ENCODE assay signal across 10 cellular contexts in genomic region chr15:65083262-65083701, GRCh38. TPM values are rescaled to one million over a fixed set of nuclear protein-coding genes. Genes with fewer than 3 reads are reported as not detected.
DNase-seq lines count a peak whose midpoint lies in the region; ATAC-seq and TF ChIP-seq lines count a peak whose summit lies in the region.
"Had no signal": no experiment of that assay in that cellular context is flagged by ENCODE, and none has a peak within 500 bp of the region (broad histone marks: within the 10 kb centered on the region; RNA-seq: fewer than 3 reads in every experiment).

No MANE protein-coding gene starts in this region.

- POLR2A ChIA-PET in GM10248 (lab: Yijun Ruan, JAX) = no interaction called here

- 5 to 7% methylated on average over 5 to 7 of the region's 7 CpGs for WGBS in mesodermal cell (ENCODE audit: insufficient coverage in 2 of 2), 2 experiments

- DNase-seq in AG08396 (ENCODE audit: low spot score) (peak; percentile 72), M059J (ENCODE audit: low read depth) (peak; percentile 57), epidermal melanocyte (ENCODE audit: insufficient read length, low spot score) (peak; percentile 42), GM10248 (ENCODE audit: extremely low spot score) (no peak)
- DNase-seq: NCI-H1048 had no signal

- peaks cover 34% of the 10 kb centered on the region for H3K4me1 ChIP-seq in mesodermal cell (ENCODE audit: control insufficient read depth, insufficient read depth, low read length, poor library complexity, severe bottlenecking)

- ATAC-seq in HG02970 (IDR thresholded peaks at IDR 0.05; ENCODE audit: low FRiP score, unreplicated experiment) = no peak
- no peak for ATAC-seq in GM19328 (IDR thresholded peaks at IDR 0.05; ENCODE audit: unreplicated experiment)
- ATAC-seq in GM21723 (IDR thresholded peaks at IDR 0.05; ENCODE audit: unreplicated experiment) = no peak

- peak overlapping the region; percentile 52 for H3K27ac ChIP-seq in mesodermal cell (ENCODE audit: low read depth, low read length, severe bottlenecking)
- H3K27ac ChIP-seq: SK-N-MC had no signal

- no peaks in the 10 kb centered on the region for H3K36me3 ChIP-seq in mesodermal cell (ENCODE audit: control insufficient read depth, insufficient read depth, low read length)

- no peaks in the 10 kb centered on the region for H3K9me3 ChIP-seq in mesodermal cell (ENCODE audit: control insufficient read depth, low read length)

- no peak overlapping the region for H3K4me3 ChIP-seq in mesodermal cell (ENCODE audit: extremely low read depth, insufficient read depth, low read length, poor library complexity, severe bottlenecking)
- H3K4me3 ChIP-seq: SK-N-MC had no signal

- CTCF ChIA-PET in GM10248 (lab: Yijun Ruan, JAX) = interaction anchor here (1.0 to 1.6 kb wide), 3 partner anchors 13 to 41 kb away, joined by 3 to 7 read pairs (median 5); no protein-coding TSS in a partner anchor

- no peak for TF ChIP-seq CTCF in GM10248 (IDR thresholded peaks at IDR 0.05; ENCODE audit: control extremely low read depth, extremely low read depth, low read depth, missing control alignments)

RNA-seq across cellular contexts. Expression of gene KBTBD13, which starts 6.7 kb away (rescaled TPM):
- not detected in 2 replicates for total RNA-seq in M059J (2014; rRNA removed; shearing (Covaris generic))
- polyA plus RNA-seq in mesodermal cell (2013, experiment 1 of 2) = not detected
- polyA plus RNA-seq in mesodermal cell (2013, experiment 2 of 2) = not detected

RNA-seq across cellular contexts. Expression of gene RASL12, which starts 15.5 kb away (rescaled TPM):
- not detected in 2 replicates for total RNA-seq in M059J (2014; rRNA removed; shearing (Covaris generic))
- 22.5 TPM for polyA plus RNA-seq in mesodermal cell (2013, experiment 1 of 2)
- 18.4 TPM for polyA plus RNA-seq in mesodermal cell (2013, experiment 2 of 2)

RNA-seq across cellular contexts. Expression of gene UBAP1L, which starts 31.7 kb away (rescaled TPM):
- 0.10 and 0.12 TPM in 2 replicates for total RNA-seq in M059J (2014; rRNA removed; shearing (Covaris generic))
- 2.3 TPM for polyA plus RNA-seq in mesodermal cell (2013, experiment 1 of 2)
- 1.6 TPM for polyA plus RNA-seq in mesodermal cell (2013, experiment 2 of 2)

RNA-seq across cellular contexts. Expression of gene SLC51B, which starts 38.1 kb away (rescaled TPM):
- total RNA-seq in M059J (2014; rRNA removed; shearing (Covaris generic)) = not detected in 2 replicates
- not detected for polyA plus RNA-seq in mesodermal cell (2013, experiment 1 of 2)
- not detected for polyA plus RNA-seq in mesodermal cell (2013, experiment 2 of 2)

RNA-seq across cellular contexts. Expression of gene PDCD7, which starts 50.3 kb away (rescaled TPM):
- 9.2 and 14.5 TPM in 2 replicates for total RNA-seq in M059J (2014; rRNA removed; shearing (Covaris generic))
- 20.2 TPM for polyA plus RNA-seq in mesodermal cell (2013, experiment 1 of 2)
- 17.8 TPM for polyA plus RNA-seq in mesodermal cell (2013, experiment 2 of 2)
